8 cellular contexts compared by ENCODE assay signal in genomic region chr11:31870609-31871309, GRCh38. TPM values are rescaled to one million over a fixed set of nuclear protein-coding genes. Genes with fewer than 3 reads are reported as not detected.
A peak's percentile ranks its signal among the peaks of the same experiment; 100 is the strongest.
DNase-seq lines count a peak whose midpoint lies in the region; ATAC-seq and TF ChIP-seq lines count a peak whose summit lies in the region.

No MANE protein-coding gene starts in this region.

- peaks cover 32% of the 10 kb centered on the region for H3K27me3 Mint-ChIP-seq in activated CD8-positive, alpha-beta memory T cell treated with anti-CD3 and anti-CD28 coated beads, Interleukin-2, amount 10 ng/mL, durations not matched to agents 7 days and 5 days
- H3K27me3 Mint-ChIP-seq in glutamatergic neuron (ENCODE audit: unreplicated experiment) = no peaks in the 10 kb centered on the region
- H3K27me3 Mint-ChIP-seq in activated T-helper 1 cell treated with anti-CD3 and anti-CD28 coated beads, Interleukin-12 subunit alpha, Interleukin-12 subunit beta, Interleukin-2, Interleukin-4 antibody, amounts not matched to agents 30 ng/mL and 10 ng/mL and 1 ng/mL, durations not matched to agents 14 hours and 24 hours and 36 hours (ENCODE audit: insufficient read depth) = peaks cover 15% of the 10 kb centered on the region

- H3K4me3 Mint-ChIP-seq in activated CD8-positive, alpha-beta memory T cell treated with anti-CD3 and anti-CD28 coated beads, Interleukin-2, amount 10 ng/mL, durations not matched to agents 7 days and 5 days = no peak overlapping the region
- H3K4me3 Mint-ChIP-seq in glutamatergic neuron (ENCODE audit: unreplicated experiment) = no peak overlapping the region
- H3K4me3 Mint-ChIP-seq in activated T-helper 1 cell treated with anti-CD3 and anti-CD28 coated beads, Interleukin-12 subunit alpha, Interleukin-12 subunit beta, Interleukin-2, Interleukin-4 antibody, amounts not matched to agents 30 ng/mL and 10 ng/mL and 1 ng/mL, durations not matched to agents 14 hours and 24 hours and 36 hours = no peak overlapping the region

- TF ChIP-seq CTCF in GM12873 (IDR thresholded peaks at IDR 0.05; ENCODE audit: insufficient read depth, low read depth, low read length, missing control alignments) (peak; percentile 63), glutamatergic neuron (IDR thresholded peaks at IDR 0.05; ENCODE audit: partially characterized antibody, unreplicated experiment) (peak; percentile 61)

- ATAC-seq in activated CD8-positive, alpha-beta memory T cell treated with anti-CD3 and anti-CD28 coated beads, Interleukin-2, amount 10 ng/mL, durations not matched to agents 7 days and 5 days = no peak
- no peak for ATAC-seq in GM21529 (IDR thresholded peaks at IDR 0.05; ENCODE audit: unreplicated experiment)

- intact Hi-C loops in activated T-helper 1 cell treated with anti-CD3 and anti-CD28 coated beads, Interleukin-12 subunit alpha, Interleukin-12 subunit beta, Interleukin-2, Interleukin-4 antibody, amounts not matched to agents 30 ng/mL and 10 ng/mL and 1 ng/mL, durations not matched to agents 14 hours and 24 hours and 36 hours (cut with micrococcal nuclease) = loop anchor here (1.0 to 10.0 kb wide), 2 partner anchors 473 to 766 kb away; no protein-coding TSS in a partner anchor

- H3K4me1 Mint-ChIP-seq in activated CD8-positive, alpha-beta memory T cell treated with anti-CD3 and anti-CD28 coated beads, Interleukin-2, amount 10 ng/mL, durations not matched to agents 7 days and 5 days = no peaks in the 10 kb centered on the region
- peaks cover 12% of the 10 kb centered on the region for H3K4me1 Mint-ChIP-seq in glutamatergic neuron (ENCODE audit: low read depth, unreplicated experiment)
- no peaks in the 10 kb centered on the region for H3K4me1 Mint-ChIP-seq in activated T-helper 1 cell treated with anti-CD3 and anti-CD28 coated beads, Interleukin-12 subunit alpha, Interleukin-12 subunit beta, Interleukin-2, Interleukin-4 antibody, amounts not matched to agents 30 ng/mL and 10 ng/mL and 1 ng/mL, durations not matched to agents 14 hours and 24 hours and 36 hours (ENCODE audit: low read depth)

- no peak overlapping the region for H3K27ac Mint-ChIP-seq in activated CD8-positive, alpha-beta memory T cell treated with anti-CD3 and anti-CD28 coated beads, Interleukin-2, amount 10 ng/mL, durations not matched to agents 7 days and 5 days
- no peak overlapping the region for H3K27ac Mint-ChIP-seq in glutamatergic neuron (ENCODE audit: unreplicated experiment)
- no peak overlapping the region for H3K27ac Mint-ChIP-seq in activated T-helper 1 cell treated with anti-CD3 and anti-CD28 coated beads, Interleukin-12 subunit alpha, Interleukin-12 subunit beta, Interleukin-2, Interleukin-4 antibody, amounts not matched to agents 30 ng/mL and 10 ng/mL and 1 ng/mL, durations not matched to agents 14 hours and 24 hours and 36 hours

- CTCF ChIA-PET in activated CD8-positive, alpha-beta memory T cell treated with anti-CD3 and anti-CD28 coated beads, Interleukin-2, amount 10 ng/mL, durations not matched to agents 7 days and 5 days (lab: Charles Lee) = interaction anchor here (0.6 to 2.9 kb wide), 6 partner anchors 17 to 764 kb away, joined by 3 to 9 read pairs (median 3); no protein-coding TSS in a partner anchor

- no peaks in the 10 kb centered on the region for H3K9me3 Mint-ChIP-seq in activated CD8-positive, alpha-beta memory T cell treated with anti-CD3 and anti-CD28 coated beads, Interleukin-2, amount 10 ng/mL, durations not matched to agents 7 days and 5 days (ENCODE audit: low read depth)
- no peaks in the 10 kb centered on the region for H3K9me3 Mint-ChIP-seq in glutamatergic neuron (ENCODE audit: unreplicated experiment)
- no peaks in the 10 kb centered on the region for H3K9me3 Mint-ChIP-seq in activated T-helper 1 cell treated with anti-CD3 and anti-CD28 coated beads, Interleukin-12 subunit alpha, Interleukin-12 subunit beta, Interleukin-2, Interleukin-4 antibody, amounts not matched to agents 30 ng/mL and 10 ng/mL and 1 ng/mL, durations not matched to agents 14 hours and 24 hours and 36 hours

- H3K36me3 Mint-ChIP-seq in activated CD8-positive, alpha-beta memory T cell treated with anti-CD3 and anti-CD28 coated beads, Interleukin-2, amount 10 ng/mL, durations not matched to agents 7 days and 5 days = no peaks in the 10 kb centered on the region
- no peaks in the 10 kb centered on the region for H3K36me3 Mint-ChIP-seq in glutamatergic neuron (ENCODE audit: unreplicated experiment)
- no peaks in the 10 kb centered on the region for H3K36me3 Mint-ChIP-seq in activated T-helper 1 cell treated with anti-CD3 and anti-CD28 coated beads, Interleukin-12 subunit alpha, Interleukin-12 subunit beta, Interleukin-2, Interleukin-4 antibody, amounts not matched to agents 30 ng/mL and 10 ng/mL and 1 ng/mL, durations not matched to agents 14 hours and 24 hours and 36 hours (ENCODE audit: low read depth)

- peak; percentile 39 for DNase-seq in AG08396 (ENCODE audit: low spot score)
- DNase-seq in NCI-H146 treated with DMSO at 0.1 percent for 48 hours (lab: John Stamatoyannopoulos, UW; ENCODE audit: unreplicated experiment) = peak; percentile 50
- DNase-seq in activated CD8-positive, alpha-beta memory T cell treated with anti-CD3 and anti-CD28 coated beads, Interleukin-2, amount 10 ng/mL, durations not matched to agents 7 days and 5 days = peak; percentile 41
- DNase-seq in glutamatergic neuron = peak; percentile 81
- DNase-seq in retina = peak; percentile 91
- no peak for DNase-seq in activated T-helper 1 cell treated with anti-CD3 and anti-CD28 coated beads, Interleukin-12 subunit alpha, Interleukin-12 subunit beta, Interleukin-2, Interleukin-4 antibody, amounts not matched to agents 30 ng/mL and 10 ng/mL and 1 ng/mL, durations not matched to agents 14 hours and 24 hours and 36 hours (ENCODE audit: low spot score)

RNA-seq across cellular contexts. Expression of gene PAX6, which starts 59.6 kb away (rescaled TPM):
- not detected for total RNA-seq in activated CD8-positive, alpha-beta memory T cell treated with anti-CD3 and anti-CD28 coated beads, Interleukin-2, amount 10 ng/mL, durations not matched to agents 7 days and 5 days
- 30.7 TPM for total RNA-seq in glutamatergic neuron (ENCODE audit: unreplicated experiment)
- not detected in 2 replicates for total RNA-seq in activated T-helper 1 cell treated with anti-CD3 and anti-CD28 coated beads, Interleukin-12 subunit alpha, Interleukin-12 subunit beta, Interleukin-2, Interleukin-4 antibody, amounts not matched to agents 30 ng/mL and 10 ng/mL and 1 ng/mL, durations not matched to agents 14 hours and 24 hours and 36 hours

Comparison
In these comparisons a context has a peak if more than half of its experiments do, and no peak if none do; other contexts are left out.
1. RNA of gene PAX6, which starts 59.6 kb away (total RNA-seq): 30.7 TPM in glutamatergic neuron (single experiment); not detected in activated CD8-positive, alpha-beta memory T cell treated with anti-CD3 and anti-CD28 coated beads, Interleukin-2, amount 10 ng/mL, durations not matched to agents 7 days and 5 days and not detected in activated T-helper 1 cell treated with anti-CD3 and anti-CD28 coated beads, Interleukin-12 subunit alpha, Interleukin-12 subunit beta, Interleukin-2, Interleukin-4 antibody, amounts not matched to agents 30 ng/mL and 10 ng/mL and 1 ng/mL, durations not matched to agents 14 hours and 24 hours and 36 hours; every median in the first group is over 10 times any median in the second.